ENCODE assay signal across 11 cellular contexts in genomic region chr13:24625324-24625723, GRCh38. TPM values are rescaled to one million over a fixed set of nuclear protein-coding genes. Genes with fewer than 3 reads are reported as not detected.
DNase-seq lines count a peak whose midpoint lies in the region; ATAC-seq and TF ChIP-seq lines count a peak whose summit lies in the region.
"Had no signal": no experiment of that assay in that cellular context is flagged by ENCODE, and none has a peak within 500 bp of the region (broad histone marks: within the 10 kb centered on the region; RNA-seq: fewer than 3 reads in every experiment).

No MANE protein-coding gene starts in this region.

- ATAC-seq in CD4-positive, CD25-positive, alpha-beta regulatory T cell (ENCODE audit: low read depth in 2 of 2), result peak in 1 of 2 donors; percentile 54
- ATAC-seq in GM18858 (IDR thresholded peaks at IDR 0.05; ENCODE audit: unreplicated experiment), result peak; percentile 32
- ATAC-seq in gastroesophageal sphincter, result peak; percentile 17
- ATAC-seq in HG03520 (IDR thresholded peaks at IDR 0.05; ENCODE audit: unreplicated experiment), result no peak
- ATAC-seq in HG03432 (IDR thresholded peaks at IDR 0.05; ENCODE audit: unreplicated experiment), result no peak

- H3K27me3 ChIP-seq in CD4-positive, CD25-positive, alpha-beta regulatory T cell (ENCODE audit: control insufficient read depth, insufficient read depth, low read length), result no peaks in the 10 kb centered on the region
- H3K27me3 ChIP-seq in gastroesophageal sphincter (no peaks in the 10 kb centered on the region), PC-9 (ENCODE audit: insufficient read depth, low read depth) (no peaks in the 10 kb centered on the region)

- H3K4me2 ChIP-seq in PC-9, result no peak overlapping the region

- POLR2A ChIA-PET in PC-9 (lab: Charles Lee; ENCODE audit: unreplicated experiment), result no interaction called here

- peak overlapping the region; percentile 1 to 55 (median 54) for H3K4me3 Mint-ChIP-seq in CD4-positive, CD25-positive, alpha-beta regulatory T cell

- TF ChIP-seq CTCF in NB4 (IDR thresholded peaks at IDR 0.05; ENCODE audit: low read depth, low read length) (no peak), gastroesophageal sphincter (IDR thresholded peaks at IDR 0.05) (no peak), PC-9 (conservative IDR thresholded peaks at IDR 0.05) (no peak)

- H3K4me1 Mint-ChIP-seq in CD4-positive, CD25-positive, alpha-beta regulatory T cell, result peaks cover 23 to 76% (median 34%) of the 10 kb centered on the region in 4 donors

- peak overlapping the region; percentile 90 to 100 (median 92) for H3K27ac Mint-ChIP-seq in CD4-positive, CD25-positive, alpha-beta regulatory T cell

- no peaks in the 10 kb centered on the region for H3K9me2 ChIP-seq in PC-9 (ENCODE audit: insufficient read depth)

- H3K4me1 ChIP-seq in CD4-positive, CD25-positive, alpha-beta regulatory T cell (ENCODE audit: control insufficient read depth, insufficient read depth, low read length, poor library complexity, severe bottlenecking), result peaks cover 38% of the 10 kb centered on the region
- H3K4me1 ChIP-seq in gastroesophageal sphincter, result peaks cover 0 to 9% (median 0%) of the 10 kb centered on the region in 3 donors
- peaks cover 1% of the 10 kb centered on the region for H3K4me1 ChIP-seq in PC-9 (replicated peaks; ENCODE audit: insufficient read depth)

- DNase-seq in CD4-positive, CD25-positive, alpha-beta regulatory T cell, result peak in 2 of 3 donors; percentile 32 to 80
- DNase-seq in NB4 (ENCODE audit: low read depth), result peak; percentile 56
- no peak for DNase-seq in anterior cingulate cortex (lab: John Stamatoyannopoulos, UW)
- DNase-seq in PC-9, result no peak
- DNase-seq: DMS 273 treated with DMSO at 0.1 percent for 48 hours, NCI-H524 had no signal

- H2AFZ ChIP-seq in PC-9, result no peak overlapping the region

- peak overlapping the region; percentile 84 for H3K27ac ChIP-seq in CD4-positive, CD25-positive, alpha-beta regulatory T cell (ENCODE audit: insufficient read depth, low read length, poor library complexity, severe bottlenecking)
- H3K27ac ChIP-seq in gastroesophageal sphincter (peak overlapping the region in 2 of 4 donors; percentile 19 to 55), PC-9 (no peak overlapping the region)

- TF ChIP-seq EP300 in gastroesophageal sphincter (IDR thresholded peaks at IDR 0.05), result no peak

- H3K27me3 Mint-ChIP-seq in CD4-positive, CD25-positive, alpha-beta regulatory T cell, result no peaks in the 10 kb centered on the region

- H3K36me3 ChIP-seq in CD4-positive, CD25-positive, alpha-beta regulatory T cell (ENCODE audit: control insufficient read depth, insufficient read depth, low read length), result no peaks in the 10 kb centered on the region
- H3K36me3 ChIP-seq in gastroesophageal sphincter, result no peaks in the 10 kb centered on the region
- no peaks in the 10 kb centered on the region for H3K36me3 ChIP-seq in PC-9 (ENCODE audit: low read depth)

- 28 to 62% methylated on average over 3 of the region's 3 CpGs for WGBS in gastroesophageal sphincter (ENCODE audit: low coverage in 1 of 2), 2 donors

- CTCF ChIA-PET in PC-9 (lab: Charles Lee), result no interaction called here

- BruUV-seq in PC-9 (replicated peaks; lab: Mats Ljungman, UMichigan), result no TSS peak

- peak overlapping the region; percentile 60 for H3K4me3 ChIP-seq in CD4-positive, CD25-positive, alpha-beta regulatory T cell (ENCODE audit: low read depth, low read length)
- no peak overlapping the region for H3K4me3 ChIP-seq in NB4 (ENCODE audit: low read depth, low read length)
- H3K4me3 ChIP-seq in gastroesophageal sphincter, result no peak overlapping the region
- H3K4me3 ChIP-seq in PC-9, result no peak overlapping the region

- no peaks in the 10 kb centered on the region for H3F3A ChIP-seq in PC-9 (ENCODE audit: insufficient read depth, low read depth)

- H4K20me1 ChIP-seq in PC-9 (ENCODE audit: insufficient read depth), result no peaks in the 10 kb centered on the region

- TF ChIP-seq POLR2A in NB4 (IDR thresholded peaks at IDR 0.05; ENCODE audit: extremely low read depth, insufficient read length) (no peak), gastroesophageal sphincter (IDR thresholded peaks at IDR 0.05) (no peak)

- H3K36me3 Mint-ChIP-seq in CD4-positive, CD25-positive, alpha-beta regulatory T cell, result no peaks in the 10 kb centered on the region

- H3K9me3 Mint-ChIP-seq in CD4-positive, CD25-positive, alpha-beta regulatory T cell, result peaks cover 0 to 2% (median 0%) of the 10 kb centered on the region in 7 donors

- H3K79me2 ChIP-seq in PC-9 (ENCODE audit: low read depth), result no peaks in the 10 kb centered on the region

- intact Hi-C loops in PC-9 (cut with micrococcal nuclease; ENCODE audit: unreplicated experiment), result loop anchor here (5.0 kb wide), 1 partner anchor 102 kb away; no protein-coding TSS in a partner anchor

- no peaks in the 10 kb centered on the region for H3K9me3 ChIP-seq in CD4-positive, CD25-positive, alpha-beta regulatory T cell (ENCODE audit: control insufficient read depth in 2 of 2, low read length in 2 of 2)
- H3K9me3 ChIP-seq in gastroesophageal sphincter (no peaks in the 10 kb centered on the region), PC-9 (ENCODE audit: insufficient read depth, low read depth) (no peaks in the 10 kb centered on the region)

RNA-seq across cellular contexts. Expression of gene ATP12A, which starts 54.9 kb away (rescaled TPM):
- 0.17 TPM for total RNA-seq in CD4-positive, CD25-positive, alpha-beta regulatory T cell
- under 1 TPM in 2 of 4 donors, not detected in 2; 0.14 to 0.18 TPM for polyA plus RNA-seq in CD4-positive, CD25-positive, alpha-beta regulatory T cell
- under 1 TPM in 1 of 4 donors, not detected in 3; 0.22 TPM for total RNA-seq in gastroesophageal sphincter
- total RNA-seq in PC-9 (2021), result 0.09 TPM in 1 of 2 replicates, not detected in the other
- total RNA-seq: omental fat pad had no signal

Comparison
In these comparisons a context has a peak if more than half of its experiments do, and no peak if none do; other contexts are left out.
1. ATAC-seq: peak in GM18858 (single experiment) and gastroesophageal sphincter (single experiment); none in HG03520 (single experiment) and HG03432 (single experiment).
2. DNase-seq: peak in CD4-positive, CD25-positive, alpha-beta regulatory T cell (2 of 3) and NB4 (single experiment); none in anterior cingulate cortex (0 of 58) and PC-9 (0 of 2).